ENCODE assay signal across 9 cellular contexts in genomic region chr3:135840436-135840835, GRCh38.
"Had no signal": no experiment of that assay in that cellular context is flagged by ENCODE, and none has a peak within 500 bp of the region (broad histone marks: within the 10 kb centered on the region; RNA-seq: fewer than 3 reads in every experiment).

No MANE protein-coding gene starts in this region.

- H3K4me1 ChIP-seq: HAP-1 had no signal

- ATAC-seq: GM23338, HCT116 had no signal

- H3K9me3 ChIP-seq: HAP-1 had no signal

- H2AFZ ChIP-seq: GM23248, GM23338 had no signal

- H3K27ac ChIP-seq: GM23248 had no signal

- H3K36me3 ChIP-seq: HAP-1 had no signal

- H3K4me2 ChIP-seq: GM23338 had no signal

- DNase-seq: GM23248, GOT3, H7, H9, HCEC 1CT, HFFc6 had no signal

- H3K4me3 ChIP-seq: GM23248, GM23338, HAP-1 had no signal
